ENCODE assay signal across 8 cellular contexts in the genomic region with DNA sequence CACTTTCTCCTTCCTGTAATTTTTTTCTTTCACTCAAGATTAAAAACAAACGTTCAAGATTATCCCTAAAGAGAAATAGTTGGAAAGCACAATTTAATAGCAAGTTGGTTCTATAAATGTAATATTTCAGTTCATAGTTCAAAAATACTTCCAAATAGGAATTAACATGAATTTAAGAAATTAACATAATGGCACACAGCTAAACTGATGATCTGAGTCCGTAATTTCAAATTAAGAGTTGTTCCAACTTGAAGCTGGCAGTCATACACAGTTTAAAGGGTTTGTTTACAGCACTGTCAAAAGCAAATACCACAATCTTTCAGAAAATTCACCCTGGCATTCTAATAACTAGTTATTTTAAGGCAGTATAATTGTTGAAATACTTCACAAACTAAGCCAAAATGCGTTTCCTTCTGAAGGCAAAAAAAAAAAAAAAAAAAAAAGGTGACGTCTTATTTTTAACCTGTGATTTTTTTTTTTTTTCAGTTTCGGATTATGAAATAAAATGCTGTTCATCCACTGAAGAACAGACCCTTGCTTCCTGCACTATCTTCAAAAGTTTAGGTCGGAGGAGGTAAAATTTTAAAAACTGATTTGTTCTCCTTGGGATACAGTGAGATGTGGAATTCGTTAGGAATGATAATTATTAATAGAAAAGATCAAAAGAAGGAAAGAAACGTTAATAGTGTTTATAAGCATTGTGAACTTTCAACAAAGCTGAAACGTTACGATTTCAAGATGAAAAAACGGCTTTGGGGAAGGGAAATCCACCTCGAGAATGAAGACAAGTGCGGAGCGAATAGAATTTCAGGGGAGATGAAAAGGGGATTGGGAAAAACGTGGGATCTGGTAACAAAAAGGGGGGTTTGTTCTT. TPM values are rescaled to one million over a fixed set of nuclear protein-coding genes. Genes with fewer than 3 reads are reported as not detected.
DNase-seq lines count a peak whose midpoint lies in the region; ATAC-seq, FAIRE-seq and TF ChIP-seq lines count a peak whose summit lies in the region.

No MANE protein-coding gene starts in this region.

- H3K4me3 ChIP-seq in gastroesophageal sphincter (peak overlapping the region; percentile 53 to 83), gastrocnemius medialis (peak overlapping the region; percentile 72 to 84 (median 82))

- TF ChIP-seq EP300 in gastroesophageal sphincter (IDR thresholded peaks at IDR 0.05): no peak

- FAIRE-seq in HTR-8/SVneo (lab: Jason Lieb, UNC): no peak

- peaks cover 28% of the 10 kb centered on the region for H3K4me1 Mint-ChIP-seq in WTC11

- peak overlapping the region; percentile 93 for H3K27ac Mint-ChIP-seq in WTC11

- H3K4me1 ChIP-seq in gastroesophageal sphincter (peaks cover 0 to 58% (median 7%) of the 10 kb centered on the region in 3 donors), gastrocnemius medialis (peaks cover 42% of the 10 kb centered on the region in 2 donors)

- no peaks in the 10 kb centered on the region for H3K36me3 Mint-ChIP-seq in WTC11

- H3K9me3 ChIP-seq in gastroesophageal sphincter: no peaks in the 10 kb centered on the region
- H3K9me3 ChIP-seq in gastrocnemius medialis: no peaks in the 10 kb centered on the region

- POLR2A ChIA-PET in WTC11 (lab: Charles Lee): interaction anchor here (0.5 kb wide), 1 partner anchor 66 kb away, joined by 3 read pairs; no protein-coding TSS in a partner anchor

- DNase-seq in NCI-H1105 (lab: John Stamatoyannopoulos, UW): peak; percentile 1
- no peak for DNase-seq in NCI-H1105 treated with DMSO at 0.1 percent for 48 hours (lab: John Stamatoyannopoulos, UW)
- DNase-seq in WTC11 (ENCODE audit: low spot score): no peak
- no peak for DNase-seq in gastrocnemius medialis
- DNase-seq in GM19238 (ENCODE audit: insufficient read length, low spot score): no peak
- no peak for DNase-seq in HTR-8/SVneo (ENCODE audit: insufficient read length, low spot score)
- DNase-seq in NK-92 treated with Interleukin-12 subunit alpha and Interleukin-12 subunit beta, amount 100 ng/mL, for 24 hours (lab: John Stamatoyannopoulos, UW): no peak

- H3K4me3 Mint-ChIP-seq in WTC11: peak overlapping the region; percentile 96

- no peaks in the 10 kb centered on the region; the same call in 1 of the 2 replicates for H3K27me3 Mint-ChIP-seq in WTC11 (ENCODE audit: low read depth)

- CTCF ChIA-PET in WTC11 (lab: Charles Lee): interaction anchor here (0.6 to 1.2 kb wide), 3 partner anchors 11 to 62 kb away, joined by 3 to 4 read pairs (median 3); no protein-coding TSS in a partner anchor

- TF ChIP-seq CTCF in WTC11 (IDR thresholded peaks at IDR 0.05): no peak
- no peak for TF ChIP-seq CTCF in gastroesophageal sphincter (IDR thresholded peaks at IDR 0.05)
- no peak for TF ChIP-seq CTCF in gastrocnemius medialis (IDR thresholded peaks at IDR 0.05 in 4 of 5, conservative IDR thresholded peaks at IDR 0.05 in 1 of 5)

- no peak for TF ChIP-seq POLR2A in gastroesophageal sphincter (IDR thresholded peaks at IDR 0.05)
- TF ChIP-seq POLR2A in gastrocnemius medialis (IDR thresholded peaks at IDR 0.05): no peak

- in situ Hi-C loops in gastrocnemius medialis (cut with MboI; ENCODE audit: low sequenced_read_pairs in 4 of 4): loop anchor here in 3 of 4 donors (25.0 kb wide), 2 partner anchors 193 to 1193 kb away; no protein-coding TSS in a partner anchor

- WGBS in gastroesophageal sphincter (ENCODE audit: low coverage in 1 of 2), 2 donors: 0% methylated on average over 14 to 15 of the region's 15 CpGs

- H3K36me3 ChIP-seq in gastroesophageal sphincter (no peaks in the 10 kb centered on the region), gastrocnemius medialis (no peaks in the 10 kb centered on the region)

- H3K27me3 ChIP-seq in gastroesophageal sphincter (no peaks in the 10 kb centered on the region), gastrocnemius medialis (no peaks in the 10 kb centered on the region)

- intact Hi-C loops in gastrocnemius medialis (cut with DNase I; ENCODE audit: low total_unique reads): loop anchor here (2.0 to 10.0 kb wide), 5 partner anchors 15 to 1181 kb away; partner anchors contain the start of genes GPBP1 and MAP3K1

- ATAC-seq in WTC11 (no peak), gastroesophageal sphincter (no peak), gastrocnemius medialis (peak in 1 of 2 donors; percentile 20)

- H3K9me3 Mint-ChIP-seq in WTC11: peaks cover 4% of the 10 kb centered on the region

- H3K27ac ChIP-seq in gastroesophageal sphincter (peak overlapping the region; percentile 86 to 100 (median 98)), gastrocnemius medialis (peak overlapping the region; percentile 95 to 99 (median 98))

TF ChIP-seq in WTC11, 78 proteins besides CTCF, POLR2A, EP300 and RAD21 (continues in another document):
- TF ChIP-seq, protein P1, sequence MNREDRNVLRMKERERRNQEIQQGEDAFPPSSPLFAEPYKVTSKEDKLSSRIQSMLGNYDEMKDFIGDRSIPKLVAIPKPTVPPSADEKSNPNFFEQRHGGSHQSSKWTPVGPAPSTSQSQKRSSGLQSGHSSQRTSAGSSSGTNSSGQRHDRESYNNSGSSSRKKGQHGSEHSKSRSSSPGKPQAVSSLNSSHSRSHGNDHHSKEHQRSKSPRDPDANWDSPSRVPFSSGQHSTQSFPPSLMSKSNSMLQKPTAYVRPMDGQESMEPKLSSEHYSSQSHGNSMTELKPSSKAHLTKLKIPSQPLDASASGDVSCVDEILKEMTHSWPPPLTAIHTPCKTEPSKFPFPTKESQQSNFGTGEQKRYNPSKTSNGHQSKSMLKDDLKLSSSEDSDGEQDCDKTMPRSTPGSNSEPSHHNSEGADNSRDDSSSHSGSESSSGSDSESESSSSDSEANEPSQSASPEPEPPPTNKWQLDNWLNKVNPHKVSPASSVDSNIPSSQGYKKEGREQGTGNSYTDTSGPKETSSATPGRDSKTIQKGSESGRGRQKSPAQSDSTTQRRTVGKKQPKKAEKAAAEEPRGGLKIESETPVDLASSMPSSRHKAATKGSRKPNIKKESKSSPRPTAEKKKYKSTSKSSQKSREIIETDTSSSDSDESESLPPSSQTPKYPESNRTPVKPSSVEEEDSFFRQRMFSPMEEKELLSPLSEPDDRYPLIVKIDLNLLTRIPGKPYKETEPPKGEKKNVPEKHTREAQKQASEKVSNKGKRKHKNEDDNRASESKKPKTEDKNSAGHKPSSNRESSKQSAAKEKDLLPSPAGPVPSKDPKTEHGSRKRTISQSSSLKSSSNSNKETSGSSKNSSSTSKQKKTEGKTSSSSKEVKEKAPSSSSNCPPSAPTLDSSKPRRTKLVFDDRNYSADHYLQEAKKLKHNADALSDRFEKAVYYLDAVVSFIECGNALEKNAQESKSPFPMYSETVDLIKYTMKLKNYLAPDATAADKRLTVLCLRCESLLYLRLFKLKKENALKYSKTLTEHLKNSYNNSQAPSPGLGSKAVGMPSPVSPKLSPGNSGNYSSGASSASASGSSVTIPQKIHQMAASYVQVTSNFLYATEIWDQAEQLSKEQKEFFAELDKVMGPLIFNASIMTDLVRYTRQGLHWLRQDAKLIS (CRISPR knock-in tag; IDR thresholded peaks at IDR 0.05; ENCODE audit: borderline replicate concordance): no peak
- TF ChIP-seq GRHL2 (CRISPR knock-in tag; IDR thresholded peaks at IDR 0.05; ENCODE audit: insufficient replicate concordance, severe bottlenecking): no peak
- TF ChIP-seq E2F4 (CRISPR knock-in tag; IDR thresholded peaks at IDR 0.05; ENCODE audit: borderline replicate concordance, low read depth): no peak
- TF ChIP-seq FOXP4 (CRISPR knock-in tag; IDR thresholded peaks at IDR 0.05): no peak
- TF ChIP-seq ERG (CRISPR knock-in tag; IDR thresholded peaks at IDR 0.05): no peak

RNA-seq across cellular contexts. Expression of gene IL6ST, which starts 0.9 kb away (rescaled TPM):
- total RNA-seq in WTC11 (2021): 8.4 to 10.8 TPM (median 9.6 TPM) in 3 replicates
- 100 to 1,000 TPM; 351 to 761 (median 435) TPM for total RNA-seq in gastroesophageal sphincter
- total RNA-seq in gastrocnemius medialis: 100 to 1,000 TPM; 128 to 228 (median 167) TPM

Comparison
In these comparisons a context has a peak if more than half of its experiments do, and no peak if none do; other contexts are left out.
1. RNA of gene IL6ST, which starts 0.9 kb away (total RNA-seq): 351 to 761 TPM in gastroesophageal sphincter and 128 to 228 TPM in gastrocnemius medialis; 8.4 to 10.8 TPM in WTC11; every median in the first group is over 10 times any median in the second.